9 cellular contexts compared by ENCODE assay signal in the genomic region with DNA sequence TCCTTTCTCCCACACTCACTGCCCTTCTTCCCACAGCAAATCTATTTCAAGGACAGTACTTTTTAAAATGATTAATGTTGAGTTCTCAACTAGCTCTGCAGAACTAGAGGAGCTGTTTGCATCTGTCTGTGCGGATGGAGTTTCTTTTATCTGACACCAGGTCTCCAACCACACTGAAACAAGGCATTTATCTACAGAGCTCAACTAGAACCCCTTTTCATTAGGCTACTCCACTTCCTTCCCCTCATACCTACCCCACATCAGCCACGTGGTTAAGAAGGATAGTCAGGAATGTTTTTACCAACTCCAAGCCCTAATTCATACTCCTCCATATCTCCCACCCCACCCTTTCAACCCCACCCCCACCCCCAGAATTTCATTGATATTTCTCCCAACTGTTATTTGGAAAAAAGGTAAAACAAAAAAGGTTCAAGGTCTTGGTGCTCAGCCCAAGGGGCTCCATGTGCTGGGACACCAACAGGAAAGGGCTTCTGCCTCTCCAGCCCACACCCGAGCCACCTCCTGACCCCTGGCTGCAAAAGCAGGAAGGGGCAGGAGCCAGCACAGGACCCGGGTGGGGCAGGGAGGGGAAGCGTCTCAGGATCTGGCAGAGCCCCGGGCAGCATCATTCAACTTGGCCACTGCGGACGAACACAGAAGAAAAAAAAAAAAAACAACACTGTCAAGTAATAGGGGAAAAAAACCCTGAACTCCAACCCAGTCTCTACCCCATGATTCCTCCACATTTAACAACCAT. TPM values are rescaled to one million over a fixed set of nuclear protein-coding genes. Genes with fewer than 3 reads are reported as not detected.
DNase-seq lines count a peak whose midpoint lies in the region; ATAC-seq and TF ChIP-seq lines count a peak whose summit lies in the region.
"Had no signal": no experiment of that assay in that cellular context is flagged by ENCODE, and none has a peak within 500 bp of the region (broad histone marks: within the 10 kb centered on the region; RNA-seq: fewer than 3 reads in every experiment).

No MANE protein-coding gene starts in this region.

- DNase-seq in GM10266 (ENCODE audit: extremely low spot score) = peak; percentile 20
- DNase-seq in WTC11 (ENCODE audit: low spot score) = peak; percentile 62
- peak; percentile 83 for DNase-seq in Right ventricle myocardium inferior (ENCODE audit: missing footprints)
- no peak for DNase-seq in progenitor cell of endocrine pancreas (ENCODE audit: low spot score, unreplicated experiment)
- DNase-seq in NCI-H1092 treated with DMSO at 0.1 percent for 48 hours (lab: John Stamatoyannopoulos, UW) = no peak
- no peak for DNase-seq in NK-92 (lab: John Stamatoyannopoulos, UW; ENCODE audit: unreplicated experiment)
- no peak for DNase-seq in NCI-H1048 (lab: John Stamatoyannopoulos, UW)
- DNase-seq: NCI-H774 had no signal

- CTCF ChIA-PET in WTC11 (lab: Charles Lee) = interaction anchor here (0.9 to 6.5 kb wide), 10 partner anchors 18 to 374 kb away, joined by 3 to 53 read pairs (median 4); partner anchors contain the start of genes CTSK, GOLPH3L and MCL1

- TF ChIP-seq CTCF in GM10266 (IDR thresholded peaks at IDR 0.05; ENCODE audit: control insufficient read depth, insufficient read depth, low read depth, missing control alignments) (no peak), WTC11 (IDR thresholded peaks at IDR 0.05) (no peak), progenitor cell of endocrine pancreas (IDR thresholded peaks at IDR 0.05; ENCODE audit: unreplicated experiment) (no peak)

- POLR2A ChIA-PET in WTC11 (lab: Charles Lee) = interaction anchor here (0.6 to 1.7 kb wide), 4 partner anchors 24 to 731 kb away, joined by 3 to 6 read pairs (median 6); partner anchors contain the start of gene MCL1

- peak overlapping the region; percentile 93 for H3K27ac Mint-ChIP-seq in WTC11
- peak overlapping the region; percentile 60 for H3K27ac Mint-ChIP-seq in progenitor cell of endocrine pancreas

- H3K4me1 Mint-ChIP-seq in WTC11 = peaks cover 46% of the 10 kb centered on the region
- H3K4me1 Mint-ChIP-seq in progenitor cell of endocrine pancreas (ENCODE audit: low read depth) = peaks cover under 1% of the 10 kb centered on the region

- H3K36me3 Mint-ChIP-seq in WTC11 (peaks cover 84% of the 10 kb centered on the region), progenitor cell of endocrine pancreas (ENCODE audit: insufficient read depth) (peaks cover 38% of the 10 kb centered on the region)

- H3K9me3 Mint-ChIP-seq in WTC11 = no peaks in the 10 kb centered on the region
- H3K9me3 Mint-ChIP-seq in progenitor cell of endocrine pancreas (ENCODE audit: low read depth) = no peaks in the 10 kb centered on the region

- H3K4me3 Mint-ChIP-seq in WTC11 (no peak overlapping the region), progenitor cell of endocrine pancreas (ENCODE audit: low read depth) (no peak overlapping the region)

- intact Hi-C loops in Right ventricle myocardium inferior (cut with DNase I) = loop anchor here (10.0 kb wide), 1 partner anchor 158 kb away; no protein-coding TSS in a partner anchor

- H3K27me3 Mint-ChIP-seq in WTC11 (ENCODE audit: low read depth) (no peaks in the 10 kb centered on the region), progenitor cell of endocrine pancreas (no peaks in the 10 kb centered on the region)

- ATAC-seq in WTC11 (peak; percentile 92), Right ventricle myocardium inferior (no peak), HG03432 (IDR thresholded peaks at IDR 0.05; ENCODE audit: unreplicated experiment) (no peak)

TF ChIP-seq in WTC11, 78 proteins besides CTCF, POLR2A, EP300 and RAD21:
- TF ChIP-seq, protein P1, sequence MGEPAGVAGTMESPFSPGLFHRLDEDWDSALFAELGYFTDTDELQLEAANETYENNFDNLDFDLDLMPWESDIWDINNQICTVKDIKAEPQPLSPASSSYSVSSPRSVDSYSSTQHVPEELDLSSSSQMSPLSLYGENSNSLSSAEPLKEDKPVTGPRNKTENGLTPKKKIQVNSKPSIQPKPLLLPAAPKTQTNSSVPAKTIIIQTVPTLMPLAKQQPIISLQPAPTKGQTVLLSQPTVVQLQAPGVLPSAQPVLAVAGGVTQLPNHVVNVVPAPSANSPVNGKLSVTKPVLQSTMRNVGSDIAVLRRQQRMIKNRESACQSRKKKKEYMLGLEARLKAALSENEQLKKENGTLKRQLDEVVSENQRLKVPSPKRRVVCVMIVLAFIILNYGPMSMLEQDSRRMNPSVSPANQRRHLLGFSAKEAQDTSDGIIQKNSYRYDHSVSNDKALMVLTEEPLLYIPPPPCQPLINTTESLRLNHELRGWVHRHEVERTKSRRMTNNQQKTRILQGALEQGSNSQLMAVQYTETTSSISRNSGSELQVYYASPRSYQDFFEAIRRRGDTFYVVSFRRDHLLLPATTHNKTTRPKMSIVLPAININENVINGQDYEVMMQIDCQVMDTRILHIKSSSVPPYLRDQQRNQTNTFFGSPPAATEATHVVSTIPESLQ (CRISPR knock-in tag; IDR thresholded peaks at IDR 0.05) = no peak
- TF ChIP-seq AFF4 (CRISPR knock-in tag; IDR thresholded peaks at IDR 0.05; ENCODE audit: borderline replicate concordance) = no peak

RNA-seq across cellular contexts. Expression of gene ENSA, which starts 7.0 kb away (rescaled TPM):
- 219 to 254 TPM (median 224 TPM) in 3 replicates for total RNA-seq in WTC11 (2021)
- 131 TPM for total RNA-seq in Right ventricle myocardium inferior
- total RNA-seq in progenitor cell of endocrine pancreas = 164 and 169 TPM in 2 replicates

RNA-seq across cellular contexts. Expression of gene MCL1, which starts 43.0 kb away (rescaled TPM):
- total RNA-seq in WTC11 (2021) = 191 to 212 TPM (median 204 TPM) in 3 replicates
- 99.7 TPM for total RNA-seq in Right ventricle myocardium inferior
- total RNA-seq in progenitor cell of endocrine pancreas = 204 and 212 TPM in 2 replicates

Comparison
In these comparisons a context has a peak if more than half of its experiments do, and no peak if none do; other contexts are left out.
1. DNase-seq: peak in GM10266 (single experiment), WTC11 (single experiment) and Right ventricle myocardium inferior (single experiment); none in progenitor cell of endocrine pancreas (single experiment), NCI-H1092 treated with DMSO at 0.1 percent for 48 hours (single experiment), NK-92 (single experiment) and NCI-H1048 (single experiment).